ENCODE assay signal across 23 cellular contexts in the genomic region with DNA sequence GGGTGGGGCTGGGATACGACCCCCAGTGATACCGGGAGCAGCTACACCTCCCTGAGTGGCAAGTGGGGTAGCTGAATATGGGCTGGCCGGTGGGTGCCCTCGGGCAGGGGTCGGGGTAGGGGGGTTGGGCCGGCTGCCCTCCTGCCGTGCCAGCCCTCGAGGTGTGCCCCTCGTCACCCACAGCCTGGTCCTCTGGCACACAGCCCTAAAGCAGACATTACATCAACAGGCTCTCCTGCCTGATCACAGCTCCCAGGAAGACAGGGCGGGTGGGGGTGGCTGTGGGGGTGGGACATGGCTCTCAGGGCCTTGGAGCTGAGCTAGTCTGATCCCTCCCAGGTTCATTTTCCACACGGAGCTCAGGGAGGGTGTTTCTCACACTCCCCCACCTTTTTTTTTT. TPM values are rescaled to one million over a fixed set of nuclear protein-coding genes. Genes with fewer than 3 reads are reported as not detected.
"Had no signal": no experiment of that assay in that cellular context is flagged by ENCODE, and none has a peak within 500 bp of the region (broad histone marks: within the 10 kb centered on the region; RNA-seq: fewer than 3 reads in every experiment).

No MANE protein-coding gene starts in this region.

- H3K36me3 ChIP-seq: ovary had no signal

- H3K9me3 Mint-ChIP-seq: memory B cell; mesothelial cell of epicardium; natural killer cell; neural crest cell; stimulated activated memory B cell treated with anti-CD40 and anti-IgM and Interleukin-4, amounts not matched to agents 10 μg/mL and 1 μg/mL and 100 μg/mL, for 72 hours; stimulated activated naive CD8-positive, alpha-beta T cell treated with anti-CD3 and anti-CD28 coated beads, Interleukin-15, Interleukin-2, amounts not matched to agents 100 ng/mL and 50 ng/mL, for 24 hours had no signal

- H3K27me3 ChIP-seq: dorsolateral prefrontal cortex, ovary, right lobe of liver, testis had no signal

- H3K4me3 Mint-ChIP-seq: memory B cell; mesothelial cell of epicardium; natural killer cell; neural crest cell; stimulated activated memory B cell treated with anti-CD40 and anti-IgM and Interleukin-4, amounts not matched to agents 10 μg/mL and 1 μg/mL and 100 μg/mL, for 72 hours; stimulated activated naive CD8-positive, alpha-beta T cell treated with anti-CD3 and anti-CD28 coated beads, Interleukin-15, Interleukin-2, amounts not matched to agents 100 ng/mL and 50 ng/mL, for 24 hours had no signal

- H3K36me3 Mint-ChIP-seq: natural killer cell had no signal

- H3K9me3 ChIP-seq: lower lobe of right lung, ovary, right lobe of liver, testis had no signal

- H3K27ac Mint-ChIP-seq: memory B cell; natural killer cell; stimulated activated memory B cell treated with anti-CD40 and anti-IgM and Interleukin-4, amounts not matched to agents 10 μg/mL and 1 μg/mL and 100 μg/mL, for 72 hours; stimulated activated naive CD8-positive, alpha-beta T cell treated with anti-CD3 and anti-CD28 coated beads, Interleukin-15, Interleukin-2, amounts not matched to agents 100 ng/mL and 50 ng/mL, for 24 hours had no signal

- H3K27ac ChIP-seq: lower lobe of right lung, ovary, right lobe of liver, testis had no signal

- ATAC-seq: left lobe of liver; lower lobe of right lung; natural killer cell; right lobe of liver; stimulated activated memory B cell treated with anti-CD40 and anti-IgM and Interleukin-4, amounts not matched to agents 10 μg/mL and 1 μg/mL and 100 μg/mL, for 72 hours had no signal

- H3K4me1 ChIP-seq: lower lobe of right lung, right lobe of liver had no signal

- H3K27me3 Mint-ChIP-seq: memory B cell; stimulated activated memory B cell treated with anti-CD40 and anti-IgM and Interleukin-4, amounts not matched to agents 10 μg/mL and 1 μg/mL and 100 μg/mL, for 72 hours; stimulated activated naive CD8-positive, alpha-beta T cell treated with anti-CD3 and anti-CD28 coated beads, Interleukin-15, Interleukin-2, amounts not matched to agents 100 ng/mL and 50 ng/mL, for 24 hours had no signal

- H3K4me3 ChIP-seq: dorsolateral prefrontal cortex, lower lobe of right lung, ovary, right lobe of liver, testis had no signal

- DNase-seq: cortex of kidney; dorsolateral prefrontal cortex; effector CD8-positive, alpha-beta T cell; foreskin melanocyte; hypothalamus; kidney glomerular epithelial cell; lower lobe of right lung; natural killer cell; ovary; right lobe of liver; stimulated activated CD4-positive, alpha-beta T cell treated with anti-CD3 and anti-CD28 coated beads, Interleukin-15, amount 100 ng/mL, for 24 hours; stimulated activated CD4-positive, alpha-beta T cell treated with anti-CD3 and anti-CD28 coated beads, Interleukin-1b, Interleukin-23, amount 100 ng/mL, for 48 hours; stimulated activated CD4-positive, alpha-beta T cell treated with anti-CD3 and anti-CD28 coated beads, Interleukin-4, amount 100 ng/mL, for 24 hours; trophoblast cell had no signal

- H3K4me1 Mint-ChIP-seq: mesothelial cell of epicardium, natural killer cell, neural crest cell had no signal

RNA-seq across cellular contexts. Expression of a gene that starts 30.8 kb away (rescaled TPM):
- total RNA-seq: subcutaneous adipose tissue, urinary bladder had no signal
